Comparison of ENCODE assay signal across 30 cellular contexts in the genomic region with DNA sequence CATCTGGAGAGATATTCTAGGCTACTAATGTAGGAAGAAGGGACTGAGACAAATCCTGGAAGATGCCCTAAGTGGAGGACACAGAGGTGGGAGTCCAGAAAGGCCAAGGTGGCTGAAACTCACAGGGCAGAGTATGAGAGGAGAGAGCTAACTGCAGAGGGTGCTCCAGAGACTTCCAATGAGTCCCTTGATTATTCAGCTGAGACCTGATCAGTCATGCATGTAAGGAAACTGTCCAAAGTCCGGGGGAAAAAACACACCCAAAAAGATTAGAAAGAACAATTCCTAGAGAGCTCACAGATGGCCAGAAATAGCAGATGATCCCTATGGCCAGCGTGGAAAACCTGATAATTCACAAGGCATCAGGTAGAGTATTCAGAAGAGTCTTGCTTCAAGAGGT. TPM values are rescaled to one million over a fixed set of nuclear protein-coding genes. Genes with fewer than 3 reads are reported as not detected.
DNase-seq lines count a peak whose midpoint lies in the region; ATAC-seq, FAIRE-seq and TF ChIP-seq lines count a peak whose summit lies in the region.
"Had no signal": no experiment of that assay in that cellular context is flagged by ENCODE, and none has a peak within 500 bp of the region (broad histone marks: within the 10 kb centered on the region; RNA-seq: fewer than 3 reads in every experiment).

No MANE protein-coding gene starts in this region.

- 85% methylated on average over 2 of the region's 2 CpGs for WGBS in esophagus muscularis mucosa
- 14% methylated on average over 2 of the region's 2 CpGs for WGBS in HepG2 (ENCODE audit: low lambda C conversion rate)

- TF ChIP-seq CTCF in PC-3 (conservative IDR thresholded peaks at IDR 0.05; ENCODE audit: low read depth, low read length) (no peak; the same call in 1 of the 2 replicates), esophagus muscularis mucosa (IDR thresholded peaks at IDR 0.05) (no peak), HepG2 (CRISPR knock-in tag; IDR thresholded peaks at IDR 0.05) (0 out of 2 replicates have a peak, but pooled peaks have one; percentile 15)

- H3K27me3 ChIP-seq in ACC112 (ENCODE audit: insufficient read depth, low read length) (no peaks in the 10 kb centered on the region), PC-3 (ENCODE audit: low read length) (no peaks in the 10 kb centered on the region), esophagus muscularis mucosa (no peaks in the 10 kb centered on the region), HepG2 (ENCODE audit: control insufficient read depth in 1 of 2, insufficient read depth in 2 of 2, low read length in 2 of 2) (no peaks in the 10 kb centered on the region; a peak in 2 of 5 replicates)
- H3K27me3 ChIP-seq: body of pancreas, sigmoid colon, suprapubic skin, uterus had no signal

- peak overlapping the region; percentile 39 for H2AFZ ChIP-seq in ACC112 (ENCODE audit: low read length, unreplicated experiment)
- no peak overlapping the region for H2AFZ ChIP-seq in PC-3 (ENCODE audit: low read length)
- H2AFZ ChIP-seq in HepG2 (ENCODE audit: low read length) = no peak overlapping the region

- H3K9ac ChIP-seq in PC-3 (ENCODE audit: low read length) (no peak overlapping the region), HepG2 (ENCODE audit: insufficient read depth, low read depth, low read length) (no peak overlapping the region)

- TF ChIP-seq EP300 in esophagus muscularis mucosa (IDR thresholded peaks at IDR 0.05) = no peak
- TF ChIP-seq EP300 in HepG2 (IDR thresholded peaks at IDR 0.05; ENCODE audit: low read depth in 2 of 2, low read length in 2 of 2) = no peak
- no peak for TF ChIP-seq EP300 in HepG2 (CRISPR knock-in tag; IDR thresholded peaks at IDR 0.05; ENCODE audit: borderline replicate concordance)

- TF ChIP-seq POLR2A in esophagus muscularis mucosa (IDR thresholded peaks at IDR 0.05; ENCODE audit: low read depth) (no peak), HepG2 (IDR thresholded peaks at IDR 0.05; ENCODE audit: insufficient read depth in 1 of 2, low read depth in 2 of 2, low read length in 2 of 2) (no peak)

- intact Hi-C loops in PC-3 (cut with micrococcal nuclease) = no loop called here
- intact Hi-C loops in esophagus muscularis mucosa (cut with DNase I) = no loop called here
- intact Hi-C loops in HepG2 (cut with micrococcal nuclease; ENCODE audit: unreplicated experiment) = no loop called here

- H3K4me2 ChIP-seq in PC-3 (ENCODE audit: low read length) (peak overlapping the region; percentile 21; the same call in 1 of the 2 replicates), HepG2 (ENCODE audit: low read depth, low read length) (no peak overlapping the region)

- H3K27me3 Mint-ChIP-seq in activated CD4-positive, alpha-beta memory T cell treated with anti-CD3 and anti-CD28 coated beads, Interleukin-2, amount 10 ng/mL, durations not matched to agents 7 days and 5 days = no peaks in the 10 kb centered on the region
- H3K27me3 Mint-ChIP-seq: activated naive CD8-positive, alpha-beta T cell treated with anti-CD3 and anti-CD28 coated beads, Interleukin-2, amount 50 U/mL, for 24 hours had no signal

- H3K79me2 ChIP-seq in ACC112 (ENCODE audit: control insufficient read depth, insufficient read depth, low read length, unreplicated experiment) = no peaks in the 10 kb centered on the region
- no peaks in the 10 kb centered on the region for H3K79me2 ChIP-seq in PC-3 (ENCODE audit: low read length)
- H3K79me2 ChIP-seq in HepG2 (ENCODE audit: insufficient read depth, low read length) = no peaks in the 10 kb centered on the region

- no TSS peak for BruUV-seq in PC-3 (replicated peaks; lab: Mats Ljungman, UMichigan)
- BruUV-seq in HepG2 (replicated peaks; lab: Mats Ljungman, UMichigan) = no TSS peak

- H3K4me1 ChIP-seq in ACC112 (ENCODE audit: control insufficient read depth, insufficient read depth, low read length, unreplicated experiment) = peaks cover 19% of the 10 kb centered on the region
- peaks cover 34% of the 10 kb centered on the region for H3K4me1 ChIP-seq in PC-3 (ENCODE audit: insufficient read depth, low read length)
- no peaks in the 10 kb centered on the region for H3K4me1 ChIP-seq in esophagus muscularis mucosa
- H3K4me1 ChIP-seq in HepG2 (ENCODE audit: insufficient read depth, low read length) = no peaks in the 10 kb centered on the region
- H3K4me1 ChIP-seq: sigmoid colon, suprapubic skin, uterus had no signal

- H3K27ac ChIP-seq in ACC112 (ENCODE audit: low read depth, low read length) = no peak overlapping the region
- no peak overlapping the region for H3K27ac ChIP-seq in PC-3 (ENCODE audit: low read length)
- H3K27ac ChIP-seq in esophagus muscularis mucosa (replicated peaks in 1 of 4) = no peak overlapping the region
- no peak overlapping the region for H3K27ac ChIP-seq in HepG2 (ENCODE audit: extremely low read length, insufficient read depth, low read length)
- H3K27ac ChIP-seq: body of pancreas, sigmoid colon, suprapubic skin, uterus had no signal

- H3K9me3 ChIP-seq in PC-3 (ENCODE audit: low read length) (no peaks in the 10 kb centered on the region), esophagus muscularis mucosa (peaks cover 0 to 6% (median 0%) of the 10 kb centered on the region in 4 donors), HepG2 (ENCODE audit: low read length) (no peaks in the 10 kb centered on the region)
- H3K9me3 ChIP-seq: body of pancreas, suprapubic skin, uterus had no signal

- no peak overlapping the region for H3K4me3 Mint-ChIP-seq in activated CD4-positive, alpha-beta memory T cell treated with anti-CD3 and anti-CD28 coated beads, Interleukin-2, amount 10 ng/mL, durations not matched to agents 7 days and 5 days
- H3K4me3 Mint-ChIP-seq: activated naive CD8-positive, alpha-beta T cell treated with anti-CD3 and anti-CD28 coated beads, Interleukin-2, amount 50 U/mL, for 24 hours; B cell; stimulated activated naive B cell treated with anti-CD40 and anti-IgM and Interleukin-4, amounts not matched to agents 10 μg/mL and 1 μg/mL and 100 μg/mL, for 72 hours had no signal

- no peak for FAIRE-seq in HepG2 (lab: Jason Lieb, UNC)
- FAIRE-seq: A204.1, GM19239, TTC549 had no signal

- peaks cover 5% of the 10 kb centered on the region for H3K9me3 Mint-ChIP-seq in activated CD4-positive, alpha-beta memory T cell treated with anti-CD3 and anti-CD28 coated beads, Interleukin-2, amount 10 ng/mL, durations not matched to agents 7 days and 5 days

- H3K36me3 ChIP-seq in ACC112 (ENCODE audit: insufficient read depth, low read length) = no peaks in the 10 kb centered on the region
- no peaks in the 10 kb centered on the region for H3K36me3 ChIP-seq in PC-3 (ENCODE audit: low read depth, low read length)
- no peaks in the 10 kb centered on the region for H3K36me3 ChIP-seq in esophagus muscularis mucosa
- H3K36me3 ChIP-seq in HepG2 (replicated peaks in 1 of 2; ENCODE audit: control insufficient read depth in 1 of 2, insufficient read depth in 2 of 2, low read length in 2 of 2) = no peaks in the 10 kb centered on the region
- H3K36me3 ChIP-seq: sigmoid colon, suprapubic skin, uterus had no signal

- POLR2A ChIA-PET in PC-3 (lab: Charles Lee; ENCODE audit: unreplicated experiment) (no interaction called here), HepG2 (lab: Yijun Ruan, JAX) (no interaction called here)
- POLR2A ChIA-PET in activated CD4-positive, alpha-beta memory T cell treated with anti-CD3 and anti-CD28 coated beads, Interleukin-2, amount 10 ng/mL, durations not matched to agents 7 days and 5 days (lab: Charles Lee) = no interaction called here

- CTCF ChIA-PET in PC-3 (lab: Charles Lee) = interaction anchor here (1.0 kb wide), 1 partner anchor 79 kb away, joined by 3 read pairs; no protein-coding TSS in a partner anchor
- CTCF ChIA-PET in HepG2 (lab: Yijun Ruan, JAX; ENCODE audit: low intra/inter-chr PET ratio, low total read pairs) = no interaction called here
- CTCF ChIA-PET in activated CD4-positive, alpha-beta memory T cell treated with anti-CD3 and anti-CD28 coated beads, Interleukin-2, amount 10 ng/mL, durations not matched to agents 7 days and 5 days (lab: Charles Lee) = no interaction called here

- no peak for TF ChIP-seq RAD21 in HepG2 (CRISPR knock-in tag; IDR thresholded peaks at IDR 0.05)

- H3K27ac Mint-ChIP-seq in activated CD4-positive, alpha-beta memory T cell treated with anti-CD3 and anti-CD28 coated beads, Interleukin-2, amount 10 ng/mL, durations not matched to agents 7 days and 5 days = no peak overlapping the region
- H3K27ac Mint-ChIP-seq: activated naive CD8-positive, alpha-beta T cell treated with anti-CD3 and anti-CD28 coated beads, Interleukin-2, amount 50 U/mL, for 24 hours; B cell; stimulated activated naive B cell treated with anti-CD40 and anti-IgM and Interleukin-4, amounts not matched to agents 10 μg/mL and 1 μg/mL and 100 μg/mL, for 72 hours had no signal

- in situ Hi-C loops in HepG2 (cut with HindIII; ENCODE audit: extremely low pct_ligation_motif_present, low pct_unique_long_range_greater_than_20kb) = no loop called here

- peaks cover 1% of the 10 kb centered on the region for H3F3A ChIP-seq in PC-3 (ENCODE audit: low read length, unreplicated experiment)

- H3K4me1 Mint-ChIP-seq in activated CD4-positive, alpha-beta memory T cell treated with anti-CD3 and anti-CD28 coated beads, Interleukin-2, amount 10 ng/mL, durations not matched to agents 7 days and 5 days = peaks cover 7% of the 10 kb centered on the region
- H3K4me1 Mint-ChIP-seq: B cell; stimulated activated naive B cell treated with anti-CD40 and anti-IgM and Interleukin-4, amounts not matched to agents 10 μg/mL and 1 μg/mL and 100 μg/mL, for 72 hours had no signal

- no peaks in the 10 kb centered on the region for H3K36me3 Mint-ChIP-seq in activated CD4-positive, alpha-beta memory T cell treated with anti-CD3 and anti-CD28 coated beads, Interleukin-2, amount 10 ng/mL, durations not matched to agents 7 days and 5 days (ENCODE audit: low read depth)
- H3K36me3 Mint-ChIP-seq: stimulated activated naive B cell treated with anti-CD40 and anti-IgM and Interleukin-4, amounts not matched to agents 10 μg/mL and 1 μg/mL and 100 μg/mL, for 72 hours had no signal

- no peaks in the 10 kb centered on the region for H3K9me2 ChIP-seq in PC-3 (replicated peaks; ENCODE audit: low read length)

- H3K4me3 ChIP-seq in ACC112 (ENCODE audit: low read depth, low read length) = no peak overlapping the region
- H3K4me3 ChIP-seq in PC-3 (ENCODE audit: low read length) = no peak overlapping the region
- no peak overlapping the region for H3K4me3 ChIP-seq in esophagus muscularis mucosa
- no peak overlapping the region for H3K4me3 ChIP-seq in HepG2 (replicated peaks in 1 of 3; ENCODE audit: insufficient read depth in 1 of 3, low read depth in 2 of 3, low read length in 3 of 3)
- H3K4me3 ChIP-seq: body of pancreas, sigmoid colon, suprapubic skin, uterus had no signal

- ATAC-seq in PC-3 = peak; percentile 14; the same call in 1 of the 2 replicates
- peak; percentile 74 for ATAC-seq in HepG2
- ATAC-seq in GM21619 (IDR thresholded peaks at IDR 0.05; ENCODE audit: unreplicated experiment) = no peak
- ATAC-seq: body of pancreas; HCT116; stimulated activated naive B cell treated with anti-CD40 and anti-IgM and Interleukin-4, amounts not matched to agents 10 μg/mL and 1 μg/mL and 100 μg/mL, for 72 hours had no signal

- no peaks in the 10 kb centered on the region for H4K20me1 ChIP-seq in PC-3 (ENCODE audit: low read length)
- H4K20me1 ChIP-seq in HepG2 (ENCODE audit: insufficient read depth, low read length) = no peaks in the 10 kb centered on the region

- DNase-seq in PC-3 = no peak
- peak; percentile 42 for DNase-seq in esophagus muscularis mucosa (ENCODE audit: extremely low spot score)
- peak; percentile 54 for DNase-seq in HepG2 (ENCODE audit: low spot score)
- DNase-seq in activated gamma-delta T cell (lab: John Stamatoyannopoulos, UW) = no peak
- DNase-seq in activated CD4-positive, alpha-beta memory T cell treated with anti-CD3 and anti-CD28 coated beads, Interleukin-2, amount 10 ng/mL, durations not matched to agents 7 days and 5 days = no peak
- no peak for DNase-seq in stimulated activated CD4-positive, alpha-beta T cell treated with anti-CD3 and anti-CD28 coated beads, Interleukin-15, amount 100 ng/mL, for 24 hours
- DNase-seq: activated effector memory CD4-positive, alpha-beta T cell treated with anti-CD3 and anti-CD28 coated beads, Interleukin-2, amount 50 U/mL, for 16 hours; activated naive CD8-positive, alpha-beta T cell treated with anti-CD3 and anti-CD28 coated beads, Interleukin-2, amount 50 U/mL, for 24 hours; activated T-cell treated with anti-CD3 and anti-CD28 coated beads for 4 hours; body of pancreas; cerebellar nuclear complex; GF-D8; glutamatergic neuron; islet precursor cell; MV-4-11; NCI-H146; NCI-H2107; NCI-H774; sigmoid colon; stimulated activated naive B cell treated with anti-CD40 and anti-IgM and Interleukin-4, amounts not matched to agents 10 μg/mL and 1 μg/mL and 100 μg/mL, for 72 hours; T-helper 1 cell; uterus had no signal

RNA-seq across cellular contexts. Expression of a gene that starts 18.7 kb away (rescaled TPM):
- total RNA-seq in PC-3 (2014; rRNA removed) (35.3 and 36.0 TPM in 2 replicates), esophagus muscularis mucosa (100 to 1,000 TPM; 181 to 225 (median 205) TPM), HepG2 (2016; rRNA removed; fragmentation: Illumina TruSeq; extraction: Trizol) (43.3 and 59.0 TPM in 2 replicates)
- 67.9 and 68.5 TPM in 2 replicates for total RNA-seq in HepG2 (2016; cell fraction: cytosol; rRNA removed; fragmentation: Illumina TruSeq; extraction: Trizol; ENCODE audit: low read depth)
- total RNA-seq in HepG2 (2016; cell fraction: insoluble cytoplasmic fraction; rRNA removed; fragmentation: Illumina TruSeq; extraction: Trizol) = 31.5 and 57.5 TPM in 2 replicates
- total RNA-seq in HepG2 (2016; cell fraction: membrane; rRNA removed; fragmentation: Illumina TruSeq; extraction: Trizol) = 36.5 and 36.9 TPM in 2 replicates
- 164 and 179 TPM in 2 replicates for total RNA-seq in HepG2 (2016; cell fraction: nucleus; rRNA removed; fragmentation: Illumina TruSeq; extraction: Trizol)
- polyA plus RNA-seq in HepG2 (2011; rRNA removed) = 36.0 and 40.4 TPM in 2 replicates
- 17.7 and 19.3 TPM in 2 replicates for polyA plus RNA-seq in HepG2 (2011; cell fraction: cytosol; rRNA removed)
- polyA plus RNA-seq in HepG2 (2011; cell fraction: nucleus; rRNA removed) = 47.8 and 58.3 TPM in 2 replicates
- polyA plus RNA-seq in HepG2 (2012) = 24.3 and 27.6 TPM in 2 replicates
- 3.3 and 4.6 TPM in 2 replicates for polyA plus RNA-seq in HepG2 (2016; cell fraction: cytosol; fragmentation: Illumina TruSeq; extraction: Trizol; ENCODE audit: low read depth)
- 21.9 and 24.7 TPM in 2 replicates for polyA plus RNA-seq in HepG2 (2016; cell fraction: insoluble cytoplasmic fraction; fragmentation: Illumina TruSeq; extraction: Trizol; ENCODE audit: low read depth)
- 9.9 and 11.0 TPM in 2 replicates for polyA plus RNA-seq in HepG2 (2016; cell fraction: membrane; fragmentation: Illumina TruSeq; extraction: Trizol; ENCODE audit: low read depth)
- 28.9 and 32.7 TPM in 2 replicates for polyA plus RNA-seq in HepG2 (2016; cell fraction: nucleus; fragmentation: Illumina TruSeq; extraction: Trizol; ENCODE audit: insufficient read depth, low read depth)
- 35.8 and 181 TPM in 2 replicates for polyA minus RNA-seq in HepG2 (2011; rRNA and poly(A)+ RNA removed; ENCODE audit: low replicate concordance)
- polyA minus RNA-seq in HepG2 (2011; cell fraction: cytosol; rRNA and poly(A)+ RNA removed) = 64.7 and 68.5 TPM in 2 replicates
- polyA minus RNA-seq in HepG2 (2011; cell fraction: nucleus; rRNA and poly(A)+ RNA removed) = 528 and 568 TPM in 2 replicates
- total RNA-seq in activated CD4-positive, alpha-beta memory T cell treated with anti-CD3 and anti-CD28 coated beads, Interleukin-2, amount 10 ng/mL, durations not matched to agents 7 days and 5 days = 10 to 100 TPM; 71.3 to 76.9 TPM

Comparison
In these comparisons a context has a peak if more than half of its experiments do, and no peak if none do; other contexts are left out.
1. DNase-seq: peak in esophagus muscularis mucosa (single experiment) and HepG2 (single experiment); none in PC-3 (single experiment), activated gamma-delta T cell (single experiment), activated CD4-positive, alpha-beta memory T cell treated with anti-CD3 and anti-CD28 coated beads, Interleukin-2, amount 10 ng/mL, durations not matched to agents 7 days and 5 days (single experiment) and stimulated activated CD4-positive, alpha-beta T cell treated with anti-CD3 and anti-CD28 coated beads, Interleukin-15, amount 100 ng/mL, for 24 hours (single experiment).